Comparison of ENCODE assay signal across 18 cellular contexts in the genomic region with DNA sequence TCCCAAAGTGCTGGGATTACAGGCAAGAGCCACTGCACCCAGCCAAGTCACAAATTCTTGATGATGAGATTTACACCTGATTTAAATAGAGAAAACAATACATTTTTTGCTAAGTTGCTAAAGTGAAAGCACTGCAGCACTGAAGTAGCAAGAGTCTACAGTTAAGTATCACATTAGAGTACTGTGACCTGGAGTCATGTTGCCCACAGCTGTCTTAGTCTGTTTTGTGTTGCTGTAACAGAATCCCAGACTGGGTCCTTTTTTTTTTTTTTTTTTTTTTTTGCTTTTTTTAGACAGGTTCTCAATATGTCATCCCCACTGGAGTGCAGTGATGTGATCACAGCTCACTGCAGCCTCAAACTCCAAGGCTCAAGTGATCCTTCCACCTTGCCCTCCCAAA. TPM values are rescaled to one million over a fixed set of nuclear protein-coding genes. Genes with fewer than 3 reads are reported as not detected.
DNase-seq lines count a peak whose midpoint lies in the region; ATAC-seq and TF ChIP-seq lines count a peak whose summit lies in the region.
"Had no signal": no experiment of that assay in that cellular context is flagged by ENCODE, and none has a peak within 500 bp of the region (broad histone marks: within the 10 kb centered on the region; RNA-seq: fewer than 3 reads in every experiment).

No MANE protein-coding gene starts in this region.

- H4K20me1 ChIP-seq in smooth muscle cell (ENCODE audit: low read depth) = no peaks in the 10 kb centered on the region

- H3K27ac ChIP-seq in mesenchymal stem cell (ENCODE audit: low read length, poor library complexity, severe bottlenecking) = no peak overlapping the region
- no peak overlapping the region for H3K27ac ChIP-seq in smooth muscle cell (ENCODE audit: low read depth)
- H3K27ac ChIP-seq: A549, PC-9 had no signal

- H3K9me3 Mint-ChIP-seq in CD14-positive monocyte = peaks cover 0 to 8% (median 5%) of the 10 kb centered on the region in 7 donors
- H3K9me3 Mint-ChIP-seq in T-cell = no peaks in the 10 kb centered on the region

- intact Hi-C loops in CD14-positive monocyte (cut with micrococcal nuclease) = no loop called here

- POLR2A ChIA-PET in T-cell (lab: Charles Lee) = no interaction called here

- H3K9ac ChIP-seq in mesenchymal stem cell (ENCODE audit: low read length) = no peak overlapping the region
- H3K9ac ChIP-seq in smooth muscle cell (ENCODE audit: low read depth) = no peak overlapping the region

- H2AK5ac ChIP-seq in mesenchymal stem cell (ENCODE audit: low read length, severe bottlenecking) = no peak overlapping the region

- H3K4me3 ChIP-seq in mesenchymal stem cell (ENCODE audit: insufficient read depth in 1 of 2, low read depth in 1 of 2, low read length in 2 of 2) = no peak overlapping the region
- H3K4me3 ChIP-seq in smooth muscle cell = no peak overlapping the region
- H3K4me3 ChIP-seq: A549, PC-9 had no signal

- CTCF ChIA-PET in T-cell (lab: Charles Lee) = no interaction called here

- H3K4me3 Mint-ChIP-seq in CD14-positive monocyte (no peak overlapping the region), T-cell (no peak overlapping the region)

- H2BK120ac ChIP-seq in mesenchymal stem cell (ENCODE audit: low read depth, low read length) = no peak overlapping the region

- H3K79me2 ChIP-seq in smooth muscle cell (ENCODE audit: low read depth) = no peaks in the 10 kb centered on the region

- H2BK15ac ChIP-seq in mesenchymal stem cell (ENCODE audit: low read depth, poor library complexity, severe bottlenecking) = no peak overlapping the region

- H3K4me1 Mint-ChIP-seq in CD14-positive monocyte (peaks cover 16% of the 10 kb centered on the region), T-cell (peaks cover 0 to 5% (median 4%) of the 10 kb centered on the region in 3 donors)

- DNase-seq in CD14-positive monocyte (ENCODE audit: low spot score) (no peak), NCI-H2107 (lab: John Stamatoyannopoulos, UW) (peak; percentile 31), RPMI8226 (peak; percentile 56), mesenchymal stem cell (peak; percentile 18), smooth muscle cell (lab: John Stamatoyannopoulos, UW; ENCODE audit: unreplicated experiment) (no peak), T-cell (no peak), NCI-H187 (lab: John Stamatoyannopoulos, UW) (no peak)
- DNase-seq in stimulated activated naive CD4-positive, alpha-beta T cell (lab: John Stamatoyannopoulos, UW) = no peak
- DNase-seq: Caco-2, DMS79, NCI-H1092, NCI-H2227 treated with DMSO at 0.1 percent for 48 hours, NCI-H526 treated with DMSO at 0.1 percent for 48 hours, PC-9, SHP77 treated with DMSO at 0.1 percent for 48 hours, SW 1271 had no signal

- H3K27me3 ChIP-seq in mesenchymal stem cell (ENCODE audit: control insufficient read depth in 1 of 2, insufficient read depth in 1 of 2, low read length in 2 of 2) = no peaks in the 10 kb centered on the region
- H3K27me3 ChIP-seq in smooth muscle cell (ENCODE audit: low read depth) = no peaks in the 10 kb centered on the region

- no peak overlapping the region for H3K14ac ChIP-seq in mesenchymal stem cell (ENCODE audit: low read length in 2 of 2)

- no peaks in the 10 kb centered on the region for H3K36me3 Mint-ChIP-seq in CD14-positive monocyte
- no peaks in the 10 kb centered on the region for H3K36me3 Mint-ChIP-seq in T-cell

- H3K4me1 ChIP-seq in mesenchymal stem cell (ENCODE audit: control insufficient read depth, insufficient read depth, low read depth, low read length) (no peaks in the 10 kb centered on the region), smooth muscle cell (ENCODE audit: low read depth) (no peaks in the 10 kb centered on the region)
- H3K4me1 ChIP-seq: A549, Caco-2 had no signal

- no peak for ATAC-seq in T-cell (replicated peaks in 1 of 4)
- ATAC-seq: A549, HCT116 had no signal

- H3K23ac ChIP-seq in mesenchymal stem cell (ENCODE audit: low read length in 2 of 2) = no peak overlapping the region

- no peaks in the 10 kb centered on the region for H3F3A ChIP-seq in smooth muscle cell (ENCODE audit: low read depth)

- H3K36me3 ChIP-seq in mesenchymal stem cell (ENCODE audit: control insufficient read depth in 1 of 2, insufficient read depth in 2 of 2, low read depth in 1 of 2, low read length in 2 of 2) (no peaks in the 10 kb centered on the region), smooth muscle cell (ENCODE audit: low read depth) (no peaks in the 10 kb centered on the region)

- no peak overlapping the region for H3K18ac ChIP-seq in mesenchymal stem cell (ENCODE audit: low read depth in 1 of 2, low read length in 2 of 2)

- no peak overlapping the region for H4K91ac ChIP-seq in mesenchymal stem cell (ENCODE audit: low read length)

- H3K9me3 ChIP-seq in mesenchymal stem cell (ENCODE audit: control insufficient read depth, low read length) = no peaks in the 10 kb centered on the region
- H3K9me3 ChIP-seq in smooth muscle cell (replicated peaks; ENCODE audit: low read depth) = no peaks in the 10 kb centered on the region
- H3K9me3 ChIP-seq: A549, Caco-2 had no signal

- no peaks in the 10 kb centered on the region for H3K79me1 ChIP-seq in mesenchymal stem cell (replicated peaks; ENCODE audit: low read length, poor library complexity, severe bottlenecking)

- H3K4ac ChIP-seq in mesenchymal stem cell (ENCODE audit: low read depth in 1 of 2, low read length in 2 of 2) = no peak overlapping the region

- no peak overlapping the region for H4K8ac ChIP-seq in mesenchymal stem cell (ENCODE audit: low read length)

- TF ChIP-seq CTCF in CD14-positive monocyte (IDR thresholded peaks at IDR 0.05) (no peak), smooth muscle cell (IDR thresholded peaks at IDR 0.05; ENCODE audit: borderline replicate concordance, insufficient read depth, poor library complexity, severe bottlenecking) (no peak)

- H2BK12ac ChIP-seq in mesenchymal stem cell (ENCODE audit: low read length in 2 of 2) = no peak overlapping the region

- H3K27me3 Mint-ChIP-seq in CD14-positive monocyte (ENCODE audit: low read depth in 3 of 3) = no peaks in the 10 kb centered on the region
- peaks cover 0 to 5% of the 10 kb centered on the region in 2 donors for H3K27me3 Mint-ChIP-seq in T-cell

- H2AFZ ChIP-seq in mesenchymal stem cell (ENCODE audit: low read depth, low read length) (no peak overlapping the region), smooth muscle cell (ENCODE audit: low read depth) (no peak overlapping the region)
- H2AFZ ChIP-seq: PC-9 had no signal

- no peak overlapping the region for H3K4me2 ChIP-seq in mesenchymal stem cell (ENCODE audit: low read length, poor library complexity, severe bottlenecking)
- no peak overlapping the region for H3K4me2 ChIP-seq in smooth muscle cell
- H3K4me2 ChIP-seq: A549, PC-9 had no signal

- H3K27ac Mint-ChIP-seq in CD14-positive monocyte (peak overlapping the region in 6 of 7 donors; percentile 30 to 95 (median 81)), T-cell (no peak overlapping the region)

- H2BK5ac ChIP-seq in mesenchymal stem cell (ENCODE audit: low read depth, low read length, poor library complexity, severe bottlenecking) = no peak overlapping the region

RNA-seq across cellular contexts. Expression of a gene that starts 23.2 kb away (rescaled TPM):
- polyA plus RNA-seq in CD14-positive monocyte (10 to 100 TPM; 63.5 to 65.1 TPM), smooth muscle cell (18.3 and 33.1 TPM in 2 replicates)
- polyA plus RNA-seq in mesenchymal stem cell (2013, experiment 1 of 2) = 37.2 TPM
- polyA plus RNA-seq in mesenchymal stem cell (2013, experiment 2 of 2) = 38.8 TPM
- total RNA-seq in smooth muscle cell (56.2 and 70.3 TPM in 2 replicates), T-cell (1 to 10 TPM in 2 of 5 donors, under 1 TPM in 3; 0.26 to 2.7 (median 0.73) TPM)

Comparison
In these comparisons a context has a peak if more than half of its experiments do, and no peak if none do; other contexts are left out.
1. DNase-seq: peak in NCI-H2107 (single experiment), RPMI8226 (single experiment) and mesenchymal stem cell (single experiment); none in CD14-positive monocyte (single experiment), smooth muscle cell (single experiment), stimulated activated naive CD4-positive, alpha-beta T cell (0 of 6), T-cell (0 of 34) and NCI-H187 (0 of 2).
2. H3K27ac Mint-ChIP-seq: peak in CD14-positive monocyte (6 of 7); none in T-cell (0 of 2).
3. RNA of a gene that starts 23.2 kb away (total RNA-seq): 56.2 to 70.3 TPM in smooth muscle cell; 0.26 to 2.7 TPM in T-cell; every median in the first group is over 10 times any median in the second.